Comparison of ENCODE assay signal across 25 cellular contexts in the genomic region with DNA sequence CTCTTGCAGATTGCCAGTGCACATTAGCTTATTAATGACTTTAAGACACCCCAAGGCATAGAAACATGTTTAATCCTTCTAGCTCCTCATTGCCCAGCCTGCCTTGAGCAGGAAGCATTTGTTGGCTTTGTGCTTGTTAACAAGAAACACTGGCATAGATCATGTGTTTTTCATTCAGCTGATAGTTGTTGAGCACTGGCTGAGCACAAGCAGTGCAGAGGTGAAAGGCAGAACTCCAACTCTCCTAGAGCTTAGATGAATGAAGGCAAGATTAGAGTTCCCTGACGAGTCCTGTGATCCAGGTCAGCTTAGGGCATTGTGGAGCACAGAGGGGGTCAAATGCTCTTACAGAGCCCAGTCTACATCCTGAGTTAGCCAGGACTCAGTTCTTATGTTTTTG.
DNase-seq lines count a peak whose midpoint lies in the region; ATAC-seq and TF ChIP-seq lines count a peak whose summit lies in the region.
"Had no signal": no experiment of that assay in that cellular context is flagged by ENCODE, and none has a peak within 500 bp of the region (broad histone marks: within the 10 kb centered on the region; RNA-seq: fewer than 3 reads in every experiment).

No MANE protein-coding gene starts in this region.

- TF ChIP-seq CTCF in nephron progenitor cell (IDR thresholded peaks at IDR 0.05) = no peak

- peak; percentile 65 to 82 for ATAC-seq in left cardiac atrium
- ATAC-seq in sciatic nerve = peak; percentile 52
- ATAC-seq: activated CD4-positive, CD25-positive, alpha-beta regulatory T cell treated with anti-CD3 and anti-CD28 coated beads, Interleukin-2, amount 50 U/mL, for 24 hours; activated CD8-positive, alpha-beta T cell treated with anti-CD3 and anti-CD28 coated beads for 36 hours; mucosa of descending colon had no signal

- H3K9me3 Mint-ChIP-seq in nephron progenitor cell = no peaks in the 10 kb centered on the region
- H3K9me3 Mint-ChIP-seq: activated CD8-positive, alpha-beta T cell treated with anti-CD3 and anti-CD28 coated beads for 36 hours; activated naive CD8-positive, alpha-beta T cell treated with anti-CD3 and anti-CD28 coated beads for 36 hours; CD4-positive, alpha-beta memory T cell; immature natural killer cell; nephron had no signal

- intact Hi-C loops in left cardiac atrium (cut with DNase I) (no loop called here), sciatic nerve (cut with DNase I) (no loop called here)

- H3K4me1 Mint-ChIP-seq in nephron progenitor cell = peaks cover 18% of the 10 kb centered on the region
- H3K4me1 Mint-ChIP-seq: activated naive CD8-positive, alpha-beta T cell treated with anti-CD3 and anti-CD28 coated beads for 36 hours; CD4-positive, alpha-beta memory T cell; immature natural killer cell had no signal

- DNase-seq in NCI-H1417 (lab: John Stamatoyannopoulos, UW) = peak in 2 of 3 experiments; percentile 11 to 41
- no peak for DNase-seq in NCI-H1417 treated with DMSO at 0.1 percent for 48 hours (lab: John Stamatoyannopoulos, UW)
- no peak for DNase-seq in left cardiac atrium
- no peak for DNase-seq in sciatic nerve (ENCODE audit: low spot score)
- no peak for DNase-seq in NK-92 (lab: John Stamatoyannopoulos, UW; ENCODE audit: unreplicated experiment)
- DNase-seq in activated CD4-positive, CD25-positive, alpha-beta regulatory T cell treated with anti-CD3 and anti-CD28 coated beads, Interleukin-2, amount 50 U/mL, for 72 hours = no peak
- no peak for DNase-seq in nephron progenitor cell
- DNase-seq: 8988T; activated CD8-positive, alpha-beta T cell treated with anti-CD3 and anti-CD28 coated beads for 36 hours; activated effector memory CD4-positive, alpha-beta T cell treated with Interleukin-2 at 50 U/mL for 16 hours; activated naive CD8-positive, alpha-beta T cell treated with anti-CD3 and anti-CD28 coated beads for 36 hours; CD4-positive, alpha-beta memory T cell; central memory CD4-positive, alpha-beta T cell; hippocampal formation; immature natural killer cell; NCI-H2107; stomach; SW 1271; T1000; trophoblast cell had no signal

- H3K27me3 Mint-ChIP-seq in nephron progenitor cell (ENCODE audit: low read depth, poor library complexity) = no peaks in the 10 kb centered on the region

- H3K27ac ChIP-seq in cingulate gyrus (ENCODE audit: low read depth, low read length) = peak overlapping the region; percentile 30
- H3K27ac ChIP-seq: parathyroid adenoma, stomach had no signal

- no peak overlapping the region for H3K4me3 Mint-ChIP-seq in nephron progenitor cell
- H3K4me3 Mint-ChIP-seq: activated CD8-positive, alpha-beta T cell treated with anti-CD3 and anti-CD28 coated beads for 36 hours; activated naive CD8-positive, alpha-beta T cell treated with anti-CD3 and anti-CD28 coated beads for 36 hours; CD4-positive, alpha-beta memory T cell; immature natural killer cell; nephron had no signal

- peaks cover 19% of the 10 kb centered on the region for H3K36me3 Mint-ChIP-seq in nephron progenitor cell (ENCODE audit: low read depth)
- H3K36me3 Mint-ChIP-seq: activated naive CD8-positive, alpha-beta T cell treated with anti-CD3 and anti-CD28 coated beads for 36 hours; CD4-positive, alpha-beta memory T cell; immature natural killer cell had no signal

- no peak overlapping the region for H3K27ac Mint-ChIP-seq in nephron progenitor cell
- H3K27ac Mint-ChIP-seq: activated CD8-positive, alpha-beta T cell treated with anti-CD3 and anti-CD28 coated beads for 36 hours; activated naive CD8-positive, alpha-beta T cell treated with anti-CD3 and anti-CD28 coated beads for 36 hours; CD4-positive, alpha-beta memory T cell; immature natural killer cell; nephron had no signal

Comparison
In these comparisons a context has a peak if more than half of its experiments do, and no peak if none do; other contexts are left out.
1. DNase-seq: peak in NCI-H1417 (2 of 3); none in NCI-H1417 treated with DMSO at 0.1 percent for 48 hours (single experiment), left cardiac atrium (single experiment), sciatic nerve (single experiment), NK-92 (single experiment), activated CD4-positive, CD25-positive, alpha-beta regulatory T cell treated with anti-CD3 and anti-CD28 coated beads, Interleukin-2, amount 50 U/mL, for 72 hours (single experiment) and nephron progenitor cell (single experiment).